In the genomic region with DNA sequence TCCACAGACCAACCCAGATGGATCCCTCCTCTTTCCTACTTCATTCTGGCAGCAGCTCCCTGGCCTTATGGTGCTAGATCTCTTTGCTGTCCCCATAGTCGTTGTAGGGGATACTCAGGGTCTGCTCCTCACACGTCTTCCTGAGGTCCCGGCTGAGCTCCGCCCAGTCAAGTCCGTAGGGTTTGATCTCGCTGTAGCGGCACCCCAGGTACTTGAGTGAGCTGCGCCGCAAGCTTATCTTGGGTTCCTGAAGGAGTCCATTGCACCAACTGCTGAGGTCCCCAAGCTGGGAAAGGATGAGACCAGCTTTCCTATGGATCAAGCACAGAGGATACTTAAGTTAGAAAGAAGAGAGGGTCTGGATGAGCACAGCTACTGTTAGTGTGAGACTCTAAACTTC, we compare ENCODE assay signal across 8 cellular contexts.
"Had no signal": no experiment of that assay in that cellular context is flagged by ENCODE, and none has a peak within 500 bp of the region (broad histone marks: within the 10 kb centered on the region; RNA-seq: fewer than 3 reads in every experiment).

No MANE protein-coding gene starts in this region.

- DNase-seq: GDM1, GF-D8 had no signal

- ATAC-seq: GM12878 had no signal

- H3K4me3 ChIP-seq: GM12878 had no signal

- FAIRE-seq: G401.6, GM12878, GM12891, GM12892, GM18507, GM19239 had no signal
